21 cellular contexts compared by ENCODE assay signal in genomic region chr13:27384285-27384684, GRCh38. TPM values are rescaled to one million over a fixed set of nuclear protein-coding genes. Genes with fewer than 3 reads are reported as not detected.
DNase-seq lines count a peak whose midpoint lies in the region; ATAC-seq, FAIRE-seq and TF ChIP-seq lines count a peak whose summit lies in the region.
"Had no signal": no experiment of that assay in that cellular context is flagged by ENCODE, and none has a peak within 500 bp of the region (broad histone marks: within the 10 kb centered on the region; RNA-seq: fewer than 3 reads in every experiment).

No MANE protein-coding gene starts in this region.

- H3K79me2 ChIP-seq in HepG2 (ENCODE audit: insufficient read depth, low read length) (no peaks in the 10 kb centered on the region), HCT116 (ENCODE audit: insufficient read depth, low read length) (no peaks in the 10 kb centered on the region)

- CTCF ChIA-PET in HepG2 (lab: Yijun Ruan, JAX; ENCODE audit: low intra/inter-chr PET ratio, low total read pairs): interaction anchor here (1.1 kb wide), 1 partner anchor 41 kb away, joined by 3 read pairs; no protein-coding TSS in a partner anchor
- CTCF ChIA-PET in HCT116 (lab: Charles Lee): interaction anchor here (0.8 to 3.1 kb wide), 11 partner anchors 9 to 600 kb away, joined by 3 to 27 read pairs (median 3); no protein-coding TSS in a partner anchor

- in situ Hi-C loops in HepG2 (cut with HindIII; ENCODE audit: extremely low pct_ligation_motif_present, low pct_unique_long_range_greater_than_20kb): no loop called here

- no peak for TF ChIP-seq CTCF in HepG2 (CRISPR knock-in tag; IDR thresholded peaks at IDR 0.05)
- no peak for TF ChIP-seq CTCF in right lobe of liver (IDR thresholded peaks at IDR 0.05)
- TF ChIP-seq CTCF in HCT116 (IDR thresholded peaks at IDR 0.05 in 2 of 3, conservative IDR thresholded peaks at IDR 0.05 in 1 of 3; ENCODE audit: borderline replicate concordance in 1 of 3, insufficient read depth in 1 of 3, low read depth in 2 of 3, low read length in 2 of 3): no peak
- no peak for TF ChIP-seq CTCF in sigmoid colon (IDR thresholded peaks at IDR 0.05)

- no peak overlapping the region for H3K9ac ChIP-seq in HepG2 (ENCODE audit: insufficient read depth, low read depth, low read length)
- H3K9ac ChIP-seq in HCT116 (ENCODE audit: low read length): peak overlapping the region; percentile 35; the same call in 1 of the 2 replicates
- H3K9ac ChIP-seq: BLaER1 had no signal

- H3K4me1 ChIP-seq in HepG2 (ENCODE audit: insufficient read depth, low read length) (peaks cover 64% of the 10 kb centered on the region), right lobe of liver (peaks cover 0 to 6% (median 3%) of the 10 kb centered on the region in 4 donors), HCT116 (ENCODE audit: control insufficient read depth in 1 of 2, insufficient read depth in 2 of 2, low read length in 2 of 2) (peaks cover 14 to 30% of the 10 kb centered on the region in 2 experiments; a peak in 3 of 4 replicates), sigmoid colon (no peaks in the 10 kb centered on the region)

- DNase-seq in HepG2 (ENCODE audit: low spot score): no peak
- DNase-seq in right lobe of liver: no peak
- no peak for DNase-seq in HCT116 (ENCODE audit: low read depth, low spot score)
- DNase-seq in sigmoid colon: no peak
- DNase-seq in GM12892 (ENCODE audit: insufficient read length): no peak
- DNase-seq: ACHN; BE2C; C1 segment of cervical spinal cord; CD4-positive, alpha-beta memory T cell; CD4-positive, CD25-positive, alpha-beta regulatory T cell; CD8-positive, alpha-beta memory T cell; COR-L47; DMS 273 treated with DMSO at 0.1 percent for 48 hours; DMS153; DMS79; DND-41; EL; GDM1 had no signal

- ATAC-seq in HepG2: no peak
- ATAC-seq in right lobe of liver: no peak
- no peak for ATAC-seq in HCT116
- ATAC-seq: GM12878 had no signal

- no peaks in the 10 kb centered on the region for H3K9me2 ChIP-seq in HCT116 (ENCODE audit: insufficient read depth)

- H2AFZ ChIP-seq in HepG2 (ENCODE audit: low read length): no peak overlapping the region
- H2AFZ ChIP-seq in HCT116 (ENCODE audit: low read depth, low read length, poor library complexity, severe bottlenecking): no peak overlapping the region

- H3K27me3 ChIP-seq in HepG2 (ENCODE audit: control insufficient read depth in 1 of 2, insufficient read depth in 2 of 2, low read length in 2 of 2): no peaks in the 10 kb centered on the region; a peak in 1 of 5 replicates
- H3K27me3 ChIP-seq in right lobe of liver: no peaks in the 10 kb centered on the region
- no peaks in the 10 kb centered on the region for H3K27me3 ChIP-seq in HCT116 (ENCODE audit: insufficient read depth, low read length)
- peaks cover 0 to 13% (median 0%) of the 10 kb centered on the region in 3 donors for H3K27me3 ChIP-seq in sigmoid colon
- H3K27me3 ChIP-seq: BE2C, BLaER1 had no signal

- H3K4me2 ChIP-seq in HepG2 (ENCODE audit: low read depth, low read length) (peak overlapping the region; percentile 73), HCT116 (ENCODE audit: low read length) (peak overlapping the region; percentile 79)
- H3K4me2 ChIP-seq: BLaER1 had no signal

- BruUV-seq in HepG2 (replicated peaks; lab: Mats Ljungman, UMichigan): no TSS peak
- BruUV-seq in HCT116 (replicated peaks; lab: Mats Ljungman, UMichigan): no TSS peak

- H4K20me1 ChIP-seq in HepG2 (ENCODE audit: insufficient read depth, low read length) (no peaks in the 10 kb centered on the region), HCT116 (ENCODE audit: insufficient read depth) (no peaks in the 10 kb centered on the region)
- H4K20me1 ChIP-seq: BLaER1 had no signal

- POLR2A ChIA-PET in HepG2 (lab: Yijun Ruan, JAX) (interaction anchor here (1.3 to 4.8 kb wide), 6 partner anchors 12 to 66 kb away, joined by 3 to 28 read pairs (median 18); partner anchors contain the start of genes GTF3A and MTIF3), HCT116 (lab: Charles Lee) (interaction anchor here (1.1 kb wide), 1 partner anchor 442 kb away, joined by 5 read pairs; no protein-coding TSS in a partner anchor)

- intact Hi-C loops in HepG2 (cut with micrococcal nuclease; ENCODE audit: unreplicated experiment) (loop anchor here (5.0 kb wide), 1 partner anchor 388 kb away; no protein-coding TSS in a partner anchor), right lobe of liver (cut with DNase I) (no loop called here), HCT116 (cut with micrococcal nuclease) (loop anchor here (5.0 kb wide), 2 partner anchors 388 to 583 kb away; partner anchors contain the start of gene CDX2), sigmoid colon (cut with DNase I) (no loop called here)

- H3K36me3 ChIP-seq in HepG2 (replicated peaks in 1 of 2; ENCODE audit: control insufficient read depth in 1 of 2, insufficient read depth in 2 of 2, low read length in 2 of 2) (no peaks in the 10 kb centered on the region), right lobe of liver (no peaks in the 10 kb centered on the region), HCT116 (ENCODE audit: control insufficient read depth in 1 of 2, insufficient read depth in 2 of 2, low read length in 2 of 2) (no peaks in the 10 kb centered on the region), sigmoid colon (no peaks in the 10 kb centered on the region)
- H3K36me3 ChIP-seq: BE2C, BLaER1 had no signal

- no peaks in the 10 kb centered on the region for H3K9me3 ChIP-seq in HepG2 (ENCODE audit: low read length)
- H3K9me3 ChIP-seq in right lobe of liver: no peaks in the 10 kb centered on the region
- no peaks in the 10 kb centered on the region for H3K9me3 ChIP-seq in HCT116 (ENCODE audit: control insufficient read depth in 1 of 2, insufficient read depth in 1 of 2, low read depth in 1 of 2, low read length in 2 of 2)
- no peaks in the 10 kb centered on the region for H3K9me3 ChIP-seq in sigmoid colon
- H3K9me3 ChIP-seq: BE2C, BLaER1 had no signal

- no peak for TF ChIP-seq RAD21 in HepG2 (CRISPR knock-in tag; IDR thresholded peaks at IDR 0.05)
- no peak for TF ChIP-seq RAD21 in HCT116 (IDR thresholded peaks at IDR 0.05; ENCODE audit: low read depth)

- H3K27ac ChIP-seq in HepG2 (ENCODE audit: extremely low read length, insufficient read depth, low read length) (no peak overlapping the region), right lobe of liver (no peak overlapping the region), HCT116 (ENCODE audit: low read depth, low read length) (peak overlapping the region; percentile 15), sigmoid colon (no peak overlapping the region)
- H3K27ac ChIP-seq: 22Rv1, BLaER1 had no signal

- TF ChIP-seq EP300 in HepG2 (IDR thresholded peaks at IDR 0.05; ENCODE audit: low read depth in 2 of 2, low read length in 2 of 2) (no peak), HepG2 (CRISPR knock-in tag; IDR thresholded peaks at IDR 0.05; ENCODE audit: borderline replicate concordance) (no peak), sigmoid colon (IDR thresholded peaks at IDR 0.05) (no peak)

- TF ChIP-seq POLR2A in HepG2 (IDR thresholded peaks at IDR 0.05; ENCODE audit: insufficient read depth in 1 of 2, low read depth in 2 of 2, low read length in 2 of 2): no peak
- no peak for TF ChIP-seq POLR2A in right lobe of liver (IDR thresholded peaks at IDR 0.05)
- no peak for TF ChIP-seq POLR2A in HCT116 (IDR thresholded peaks at IDR 0.05; ENCODE audit: borderline replicate concordance, extremely low read depth, insufficient read depth, insufficient read length)
- TF ChIP-seq POLR2A in sigmoid colon (IDR thresholded peaks at IDR 0.05): no peak
- no peak for TF ChIP-seq POLR2A in GM12892 (IDR thresholded peaks at IDR 0.05; ENCODE audit: low read depth, low read length)

- H3K4me3 ChIP-seq in HepG2 (replicated peaks in 1 of 3; ENCODE audit: insufficient read depth in 1 of 3, low read depth in 2 of 3, low read length in 3 of 3) (peak overlapping the region in 2 of 3 experiments; percentile 14 to 60; a peak in 2 of 6 replicates), right lobe of liver (no peak overlapping the region), HCT116 (replicated peaks in 1 of 2; ENCODE audit: low read depth in 1 of 2, low read length in 2 of 2) (peak overlapping the region; percentile 56 to 61), sigmoid colon (no peak overlapping the region)
- H3K4me3 ChIP-seq: BLaER1, GM12878 had no signal

- FAIRE-seq in HepG2 (lab: Jason Lieb, UNC) (no peak), GM12892 (lab: Jason Lieb, UNC) (no peak)
- FAIRE-seq: GM12878 had no signal

- RAD21 ChIA-PET in HCT116 (lab: Charles Lee; ENCODE audit: low non-redundant PET in 1 of 2, low total read pairs in 2 of 2, uncharacterized antibody in 2 of 2, unreplicated experiment in 2 of 2): interaction anchor here in 1 of 2 experiments (0.6 to 1.1 kb wide), 2 partner anchors 442 to 1416 kb away, joined by 3 to 8 read pairs; no protein-coding TSS in a partner anchor

- 88% methylated on average over 4 of the region's 4 CpGs for WGBS in HepG2 (ENCODE audit: low lambda C conversion rate)
- 86% methylated on average over 4 of the region's 4 CpGs for WGBS in right lobe of liver (ENCODE audit: insufficient coverage, low coverage, low lambda C conversion rate, missing lambda C conversion rate)
- WGBS in sigmoid colon, 2 donors: 85 to 88% methylated on average over 4 of the region's 4 CpGs

RNA-seq across cellular contexts. Expression of gene GTF3A, which starts 40.1 kb away (rescaled TPM):
- total RNA-seq in HepG2 (2016; rRNA removed; fragmentation: Illumina TruSeq; extraction: Trizol): 122 and 176 TPM in 2 replicates
- total RNA-seq in HepG2 (2016; cell fraction: cytosol; rRNA removed; fragmentation: Illumina TruSeq; extraction: Trizol; ENCODE audit: low read depth): 1,005 and 1,074 TPM in 2 replicates
- total RNA-seq in HepG2 (2016; cell fraction: insoluble cytoplasmic fraction; rRNA removed; fragmentation: Illumina TruSeq; extraction: Trizol): 110 and 173 TPM in 2 replicates
- 817 and 824 TPM in 2 replicates for total RNA-seq in HepG2 (2016; cell fraction: membrane; rRNA removed; fragmentation: Illumina TruSeq; extraction: Trizol)
- 71.9 and 77.8 TPM in 2 replicates for total RNA-seq in HepG2 (2016; cell fraction: nucleus; rRNA removed; fragmentation: Illumina TruSeq; extraction: Trizol)
- polyA plus RNA-seq in HepG2 (2011; rRNA removed): 36.0 and 42.1 TPM in 2 replicates
- polyA plus RNA-seq in HepG2 (2011; cell fraction: cytosol; rRNA removed): 36.5 and 39.7 TPM in 2 replicates
- 30.0 and 32.8 TPM in 2 replicates for polyA plus RNA-seq in HepG2 (2011; cell fraction: nucleus; rRNA removed)
- 67.4 and 79.3 TPM in 2 replicates for polyA plus RNA-seq in HepG2 (2012)
- polyA plus RNA-seq in HepG2 (2016; cell fraction: cytosol; fragmentation: Illumina TruSeq; extraction: Trizol; ENCODE audit: low read depth): 1,318 and 1,338 TPM in 2 replicates
- 121 and 126 TPM in 2 replicates for polyA plus RNA-seq in HepG2 (2016; cell fraction: insoluble cytoplasmic fraction; fragmentation: Illumina TruSeq; extraction: Trizol; ENCODE audit: low read depth)
- 873 and 884 TPM in 2 replicates for polyA plus RNA-seq in HepG2 (2016; cell fraction: membrane; fragmentation: Illumina TruSeq; extraction: Trizol; ENCODE audit: low read depth)
- 118 and 129 TPM in 2 replicates for polyA plus RNA-seq in HepG2 (2016; cell fraction: nucleus; fragmentation: Illumina TruSeq; extraction: Trizol; ENCODE audit: insufficient read depth, low read depth)
- polyA minus RNA-seq in HepG2 (2011; rRNA and poly(A)+ RNA removed; ENCODE audit: low replicate concordance): 25.1 and 47.9 TPM in 2 replicates
- 16.9 and 22.6 TPM in 2 replicates for polyA minus RNA-seq in HepG2 (2011; cell fraction: cytosol; rRNA and poly(A)+ RNA removed)
- polyA minus RNA-seq in HepG2 (2011; cell fraction: nucleus; rRNA and poly(A)+ RNA removed): 16.4 and 20.8 TPM in 2 replicates
- total RNA-seq in right lobe of liver: 100 to 1,000 TPM in 2 of 6 experiments, 10 to 100 TPM in 4; 50.2 to 216 (median 64.9) TPM
- total RNA-seq in HCT116 (2021; ENCODE audit: unreplicated experiment): 102 TPM
- 85.8 and 94.9 TPM in 2 replicates for polyA plus RNA-seq in HCT116 (2012)
- 100 to 1,000 TPM; 135 to 172 (median 154) TPM for total RNA-seq in sigmoid colon
- 100 to 1,000 TPM in 1 of 3 donors, 10 to 100 TPM in 2; 76.3 to 113 (median 87.1) TPM for polyA plus RNA-seq in sigmoid colon
- polyA plus RNA-seq in GM12892 (2012; ENCODE audit: missing spikeins): 290 TPM

Comparison
In these comparisons a context has a peak if more than half of its experiments do, and no peak if none do; other contexts are left out.
1. H3K4me3 ChIP-seq: peak in HepG2 (2 of 3) and HCT116 (2 of 2); none in right lobe of liver (0 of 3) and sigmoid colon (0 of 4).
2. intact Hi-C loops: an anchor here in HepG2 (5.0 kb wide) and HCT116 (5.0 kb wide); none called in right lobe of liver and sigmoid colon.